Comparison of ENCODE assay signal across 31 cellular contexts in genomic region chr10:76721891-76722505, GRCh38.
"Had no signal": no experiment of that assay in that cellular context is flagged by ENCODE, and none has a peak within 500 bp of the region (broad histone marks: within the 10 kb centered on the region; RNA-seq: fewer than 3 reads in every experiment).

No MANE protein-coding gene starts in this region.

- FAIRE-seq: islet of Langerhans, kidney, urothelium cell line had no signal

- H3K9me3 ChIP-seq: left ventricle myocardium inferior, mucosa of descending colon, neutrophil, ovary, right atrium auricular region, right lobe of liver, suprapubic skin, thoracic aorta, tibial artery, upper lobe of right lung had no signal

- H3K27me3 ChIP-seq: neural progenitor cell, neutrophil, ovary, right atrium auricular region, right lobe of liver, suprapubic skin, tibial artery, upper lobe of right lung had no signal

- H3K36me3 Mint-ChIP-seq: immature natural killer cell; naive thymus-derived CD4-positive, alpha-beta T cell; neural progenitor cell; stimulated activated effector memory CD8-positive, alpha-beta T cell treated with anti-CD3 and anti-CD28 coated beads, Interleukin-12 subunit alpha, Interleukin-12 subunit beta, amount 100 ng/mL, for 72 hours had no signal

- H3K4me2 ChIP-seq: neural progenitor cell had no signal

- H3K27me3 Mint-ChIP-seq: stimulated activated naive CD8-positive, alpha-beta T cell treated with anti-CD3 and anti-CD28 coated beads, Interleukin-15, Interleukin-2, amounts not matched to agents 100 ng/mL and 50 ng/mL, for 24 hours had no signal

- H3K4me3 ChIP-seq: left ventricle myocardium inferior, lung, mucosa of descending colon, neural progenitor cell, ovary, right atrium auricular region, right lobe of liver, skin epidermis, suprapubic skin, thoracic aorta, tibial artery, upper lobe of right lung had no signal

- H3K27ac ChIP-seq: left ventricle myocardium inferior, neural progenitor cell, neutrophil, ovary, right atrium auricular region, right lobe of liver, skin epidermis, suprapubic skin, thoracic aorta, tibial artery, upper lobe of right lung had no signal

- H3K9ac ChIP-seq: neural progenitor cell had no signal

- H2AFZ ChIP-seq: neural progenitor cell had no signal

- H3K4me1 ChIP-seq: right atrium auricular region, right lobe of liver, suprapubic skin, upper lobe of right lung had no signal

- ATAC-seq: mucosa of descending colon; naive thymus-derived CD4-positive, alpha-beta T cell; right lobe of liver; stimulated activated effector memory CD8-positive, alpha-beta T cell treated with anti-CD3 and anti-CD28 coated beads, Interleukin-12 subunit alpha, Interleukin-12 subunit beta, amount 100 ng/mL, for 72 hours; upper lobe of right lung had no signal

- H3K4me3 Mint-ChIP-seq: immature natural killer cell; naive thymus-derived CD4-positive, alpha-beta T cell; nephron; neural progenitor cell; stimulated activated effector memory CD8-positive, alpha-beta T cell treated with anti-CD3 and anti-CD28 coated beads, Interleukin-12 subunit alpha, Interleukin-12 subunit beta, amount 100 ng/mL, for 72 hours; stimulated activated naive CD8-positive, alpha-beta T cell treated with anti-CD3 and anti-CD28 coated beads, Interleukin-15, Interleukin-2, amounts not matched to agents 100 ng/mL and 50 ng/mL, for 24 hours had no signal

- H3K9me3 Mint-ChIP-seq: nephron; stimulated activated naive CD8-positive, alpha-beta T cell treated with anti-CD3 and anti-CD28 coated beads, Interleukin-15, Interleukin-2, amounts not matched to agents 100 ng/mL and 50 ng/mL, for 24 hours had no signal

- DNase-seq: hypothalamus; immature natural killer cell; kidney; left ventricle myocardium inferior; midbrain; mucosa of descending colon; naive thymus-derived CD4-positive, alpha-beta T cell; occipital lobe; ovary; right lobe of liver; stimulated activated CD4-positive, alpha-beta T cell treated with anti-CD3 and anti-CD28 coated beads, Interleukin-12 subunit alpha, Interleukin-12 subunit beta, amount 100 ng/mL, for 4 hours; stimulated activated CD4-positive, alpha-beta T cell treated with anti-CD3 and anti-CD28 coated beads, Interleukin-15, amount 100 ng/mL, for 24 hours; stimulated activated CD4-positive, alpha-beta T cell treated with anti-CD3 and anti-CD28 coated beads, Interleukin-2, amount 100 ng/mL, for 24 hours; stimulated activated CD4-positive, alpha-beta T cell treated with anti-CD3 and anti-CD28 coated beads, Interleukin-4, amount 100 ng/mL, for 1 hour; stimulated activated naive CD4-positive, alpha-beta T cell; tibial artery; trophoblast cell; upper lobe of right lung had no signal

- H3K36me3 ChIP-seq: left ventricle myocardium inferior, neural progenitor cell, neutrophil, ovary, right atrium auricular region, right lobe of liver, suprapubic skin, thoracic aorta, tibial artery, upper lobe of right lung had no signal

- H3K27ac Mint-ChIP-seq: immature natural killer cell; naive thymus-derived CD4-positive, alpha-beta T cell; nephron; neural progenitor cell; progenitor cell of endocrine pancreas; stimulated activated effector memory CD8-positive, alpha-beta T cell treated with anti-CD3 and anti-CD28 coated beads, Interleukin-12 subunit alpha, Interleukin-12 subunit beta, amount 100 ng/mL, for 72 hours; stimulated activated naive CD8-positive, alpha-beta T cell treated with anti-CD3 and anti-CD28 coated beads, Interleukin-15, Interleukin-2, amounts not matched to agents 100 ng/mL and 50 ng/mL, for 24 hours had no signal

- H3K4me1 Mint-ChIP-seq: immature natural killer cell; nephron; neural progenitor cell; stimulated activated effector memory CD8-positive, alpha-beta T cell treated with anti-CD3 and anti-CD28 coated beads, Interleukin-12 subunit alpha, Interleukin-12 subunit beta, amount 100 ng/mL, for 72 hours had no signal
